Comparison of ENCODE assay signal across 8 cellular contexts in the genomic region with DNA sequence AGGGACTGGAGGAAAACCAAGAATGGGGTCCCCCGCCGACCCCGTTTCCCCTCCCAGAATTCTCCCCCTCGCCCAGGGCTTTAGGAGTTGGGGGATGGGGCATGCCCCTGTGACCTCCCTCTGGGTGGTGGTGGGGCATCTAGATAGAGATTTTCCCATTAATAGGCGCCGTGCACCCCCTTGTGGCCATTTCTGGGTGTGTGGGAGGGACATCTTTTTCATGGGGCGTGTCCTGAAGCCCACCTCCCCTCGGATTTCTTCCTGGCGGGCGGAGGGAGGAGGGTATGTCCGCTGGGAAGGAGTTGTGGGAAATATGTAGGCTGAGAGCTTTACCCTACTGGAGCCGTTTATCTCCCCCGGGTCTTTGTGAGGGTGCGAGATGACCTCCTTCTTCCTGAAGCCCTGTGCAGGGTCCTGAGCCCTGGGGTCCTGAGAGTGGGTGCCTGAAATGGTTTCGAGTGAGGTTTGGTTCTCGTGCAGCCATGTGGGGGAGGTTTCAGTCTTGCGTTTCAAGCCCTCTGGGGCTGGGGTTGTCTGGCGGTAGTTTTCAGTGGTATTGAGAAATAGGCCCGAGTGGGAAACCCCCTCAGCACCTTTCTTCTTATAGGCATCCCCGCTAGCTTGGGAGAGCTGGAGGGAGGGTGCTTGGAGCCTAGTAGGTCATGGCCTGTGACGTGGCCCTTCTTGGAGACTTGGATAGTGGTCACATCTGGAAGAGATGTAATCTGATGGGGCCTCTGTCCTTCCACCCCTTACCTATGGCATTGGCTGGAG. TPM values are rescaled to one million over a fixed set of nuclear protein-coding genes. Genes with fewer than 3 reads are reported as not detected.
DNase-seq lines count a peak whose midpoint lies in the region; ATAC-seq and TF ChIP-seq lines count a peak whose summit lies in the region.

No MANE protein-coding gene starts in this region.

- DNase-seq in C1 segment of cervical spinal cord (lab: John Stamatoyannopoulos, UW) (peak in 10 of 14 donors; percentile 19 to 63 (median 38)), HEK293T (ENCODE audit: extremely low spot score) (peak; percentile 53), NT2/D1 (ENCODE audit: low read depth, low spot score) (peak; percentile 69), activated T-cell treated with anti-CD3 and anti-CD28 coated beads for 1 hour (ENCODE audit: low read depth) (peak; percentile 80), erythroblast (lab: John Stamatoyannopoulos, UW) (peak; percentile 79 to 89), naive B cell (peak; percentile 80)
- DNase-seq in stimulated activated naive CD4-positive, alpha-beta T cell (lab: John Stamatoyannopoulos, UW), result peak; percentile 66 to 85 (median 74)

- peaks cover 46% of the 10 kb centered on the region for H3K36me3 ChIP-seq in NT2/D1 (ENCODE audit: insufficient read depth, insufficient read length, low read length)

- POLR2A ChIA-PET in HEK293T (lab: Yijun Ruan, JAX), result interaction anchor here (1.4 to 3.7 kb wide), 4 partner anchors 12 to 97 kb away, joined by 4 to 44 read pairs (median 10); a partner anchor contains a TSS

- H3K36me3 Mint-ChIP-seq in naive B cell, result no peaks in the 10 kb centered on the region

- peaks cover 4% of the 10 kb centered on the region for H3K4me1 ChIP-seq in NT2/D1 (ENCODE audit: insufficient read depth, insufficient read length)

- peak; percentile 26 to 31 for ATAC-seq in naive B cell (ENCODE audit: low read depth in 2 of 2)
- no peak for ATAC-seq in HG03097 (IDR thresholded peaks at IDR 0.05; ENCODE audit: low FRiP score, unreplicated experiment)

- H3K9me3 Mint-ChIP-seq in naive B cell, result no peaks in the 10 kb centered on the region

- H3K4me3 Mint-ChIP-seq in naive B cell, result peak overlapping the region; percentile 84 to 100 (median 94)

- H3K9me3 ChIP-seq in NT2/D1 (ENCODE audit: insufficient read depth, low read length), result no peaks in the 10 kb centered on the region

- no peak for TF ChIP-seq POLR2A in erythroblast (IDR thresholded peaks at IDR 0.05; ENCODE audit: low read length)

- no peaks in the 10 kb centered on the region for H3K27me3 Mint-ChIP-seq in naive B cell

- H3K4me3 ChIP-seq in NT2/D1 (ENCODE audit: insufficient read length, low read depth), result peak overlapping the region; percentile 98

- peak overlapping the region; percentile 82 to 99 (median 98) for H3K27ac Mint-ChIP-seq in naive B cell

- CTCF ChIA-PET in HEK293T (lab: Yijun Ruan, JAX), result interaction anchor here (0.6 to 2.5 kb wide), 5 partner anchors 13 to 272 kb away, joined by 3 to 8 read pairs (median 5); a partner anchor contains a TSS

- H3K9ac ChIP-seq in NT2/D1 (ENCODE audit: insufficient read length, low read depth), result peak overlapping the region; percentile 99

- no peaks in the 10 kb centered on the region for H3K27me3 ChIP-seq in NT2/D1 (ENCODE audit: insufficient read depth, insufficient read length)

- H3K4me1 Mint-ChIP-seq in naive B cell, result peaks cover 38 to 61% (median 46%) of the 10 kb centered on the region in 3 donors

TF ChIP-seq in HEK293T, 16 proteins besides CTCF, POLR2A, EP300 and RAD21:
- no peak for TF ChIP-seq TARDBP (IDR thresholded peaks at IDR 0.05)
- TF ChIP-seq HDGF (IDR thresholded peaks at IDR 0.05; ENCODE audit: borderline replicate concordance), result no peak
- no peak for TF ChIP-seq ZNF384 (IDR thresholded peaks at IDR 0.05)
- TF ChIP-seq CTBP1 (IDR thresholded peaks at IDR 0.05; ENCODE audit: borderline replicate concordance), result no peak
- TF ChIP-seq, protein P1, sequence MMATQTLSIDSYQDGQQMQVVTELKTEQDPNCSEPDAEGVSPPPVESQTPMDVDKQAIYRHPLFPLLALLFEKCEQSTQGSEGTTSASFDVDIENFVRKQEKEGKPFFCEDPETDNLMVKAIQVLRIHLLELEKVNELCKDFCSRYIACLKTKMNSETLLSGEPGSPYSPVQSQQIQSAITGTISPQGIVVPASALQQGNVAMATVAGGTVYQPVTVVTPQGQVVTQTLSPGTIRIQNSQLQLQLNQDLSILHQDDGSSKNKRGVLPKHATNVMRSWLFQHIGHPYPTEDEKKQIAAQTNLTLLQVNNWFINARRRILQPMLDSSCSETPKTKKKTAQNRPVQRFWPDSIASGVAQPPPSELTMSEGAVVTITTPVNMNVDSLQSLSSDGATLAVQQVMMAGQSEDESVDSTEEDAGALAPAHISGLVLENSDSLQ (IDR thresholded peaks at IDR 0.05), result no peak
- no peak for TF ChIP-seq L3MBTL2 (conservative IDR thresholded peaks at IDR 0.05)
- TF ChIP-seq ELF4 (IDR thresholded peaks at IDR 0.05), result no peak
- no peak for TF ChIP-seq LEF1 (IDR thresholded peaks at IDR 0.05; ENCODE audit: borderline replicate concordance)
- no peak for TF ChIP-seq SUZ12 (IDR thresholded peaks at IDR 0.05)
- TF ChIP-seq FOXK2 (IDR thresholded peaks at IDR 0.05), result no peak

RNA-seq across cellular contexts. Expression of a gene that starts 1.0 kb away (rescaled TPM):
- 100 to 1,000 TPM; 175 to 363 (median 192) TPM for polyA plus RNA-seq in naive B cell (ENCODE audit: low read depth in 6 of 6)

RNA-seq across cellular contexts. Expression of a gene that starts 11.3 kb away (rescaled TPM):
- polyA plus RNA-seq in naive B cell (ENCODE audit: low read depth in 6 of 6), result under 1 TPM in 4 of 6 donors, not detected in 2; 0.19 to 0.47 (median 0.26) TPM

RNA-seq across cellular contexts. Expression of a gene that starts 12.4 kb away (rescaled TPM):
- polyA plus RNA-seq in naive B cell (ENCODE audit: low read depth in 6 of 6), result 10 to 100 TPM in 4 of 6 donors, 1 to 10 TPM in 2; 8.0 to 12.7 (median 10.6) TPM

RNA-seq across cellular contexts. Expression of a gene that starts 12.4 kb away (rescaled TPM):
- 10 to 100 TPM; 39.3 to 60.5 (median 52.4) TPM for polyA plus RNA-seq in naive B cell (ENCODE audit: low read depth in 6 of 6)

RNA-seq across cellular contexts. Expression of a gene that starts 12.8 kb away (rescaled TPM):
- not detected for polyA plus RNA-seq in naive B cell (ENCODE audit: low read depth in 6 of 6)
